ENCODE assay signal across 14 cellular contexts in genomic region chr2:137178955-137179377, GRCh38.
A peak's percentile ranks its signal among the peaks of the same experiment; 100 is the strongest.
DNase-seq lines count a peak whose midpoint lies in the region; ATAC-seq and TF ChIP-seq lines count a peak whose summit lies in the region.
"Had no signal": no experiment of that assay in that cellular context is flagged by ENCODE, and none has a peak within 500 bp of the region (broad histone marks: within the 10 kb centered on the region; RNA-seq: fewer than 3 reads in every experiment).

No MANE protein-coding gene starts in this region.

- H3K9me3 ChIP-seq in mammary epithelial cell (replicated peaks; ENCODE audit: insufficient read depth, low read length), result no peaks in the 10 kb centered on the region
- H3K9me3 ChIP-seq: Caco-2, neutrophil had no signal

- peak overlapping the region; percentile 39 for H3K4me2 ChIP-seq in mammary epithelial cell (ENCODE audit: insufficient read depth, low read depth, low read length)

- peak overlapping the region; percentile 76 for H3K27ac ChIP-seq in mammary epithelial cell (ENCODE audit: insufficient read depth, low read depth, low read length)
- H3K27ac ChIP-seq: neutrophil had no signal

- TSS peak; percentile 74 for BruUV-seq in mammary epithelial cell (replicated peaks; lab: Mats Ljungman, UMichigan)

- no peak for TF ChIP-seq POLR2A in NB4 (IDR thresholded peaks at IDR 0.05; ENCODE audit: extremely low read depth, insufficient read length)

- in situ Hi-C loops in mammary epithelial cell (cut with MboI; ENCODE audit: low sequenced_read_pairs in 2 of 2), result no loop called here

- no peak overlapping the region for H2AFZ ChIP-seq in mammary epithelial cell (ENCODE audit: low read depth, low read length)

- H4K20me1 ChIP-seq in mammary epithelial cell (ENCODE audit: insufficient read depth, low read length), result no peaks in the 10 kb centered on the region

- 0% methylated on average over 2 of the region's 2 CpGs for WGBS in mammary epithelial cell (ENCODE audit: low coverage, missing lambda C conversion rate)

- no peak overlapping the region for H3K9ac ChIP-seq in mammary epithelial cell (ENCODE audit: insufficient read depth, low read length)

- H3K79me2 ChIP-seq in mammary epithelial cell (ENCODE audit: insufficient read depth, low read length), result no peaks in the 10 kb centered on the region

- H3K27me3 ChIP-seq in mammary epithelial cell (ENCODE audit: insufficient read depth, low read length), result no peaks in the 10 kb centered on the region
- H3K27me3 ChIP-seq: neutrophil had no signal

- TF ChIP-seq CTCF in NB4 (IDR thresholded peaks at IDR 0.05; ENCODE audit: low read depth, low read length) (no peak), mammary epithelial cell (conservative IDR thresholded peaks at IDR 0.05 in 1 of 2, IDR thresholded peaks at IDR 0.05 in 1 of 2; ENCODE audit: extremely low read depth in 1 of 2, insufficient read depth in 1 of 2, low read depth in 1 of 2, low read length in 2 of 2) (no peak), omental fat pad (IDR thresholded peaks at IDR 0.05) (no peak)

- intact Hi-C loops in mammary epithelial cell (cut with micrococcal nuclease), result loop anchor here (1.0 to 10.0 kb wide), 2 partner anchors 11 to 754 kb away; no protein-coding TSS in a partner anchor

- H3K4me1 ChIP-seq in mammary epithelial cell (ENCODE audit: insufficient read depth, low read length), result peaks cover 19% of the 10 kb centered on the region

- no peaks in the 10 kb centered on the region for H3K36me3 ChIP-seq in mammary epithelial cell (ENCODE audit: insufficient read depth, low read length)
- H3K36me3 ChIP-seq: neutrophil had no signal

- dilution Hi-C loops in mammary epithelial cell (cut with HindIII; ENCODE audit: low sequenced_read_pairs), result no loop called here

- DNase-seq in NB4 (ENCODE audit: low read depth) (peak; percentile 21), mammary epithelial cell (peak; percentile 82), omental fat pad (ENCODE audit: low spot score) (no peak), ureter (ENCODE audit: low spot score) (no peak), NCI-H526 treated with DMSO at 0.1 percent for 48 hours (lab: John Stamatoyannopoulos, UW) (no peak)
- DNase-seq: activated CD4-positive, alpha-beta memory T cell treated with anti-CD3 and anti-CD28 coated beads, Interleukin-2, amount 10 ng/mL, durations not matched to agents 7 days and 5 days; Caco-2; IMR-90; NCI-H226; stimulated activated naive CD4-positive, alpha-beta T cell had no signal

- ATAC-seq in GM18499 (IDR thresholded peaks at IDR 0.05; ENCODE audit: insufficient read depth, unreplicated experiment) (peak; percentile 57), omental fat pad (ENCODE audit: low FRiP score) (peak; percentile 75), GM21619 (IDR thresholded peaks at IDR 0.05; ENCODE audit: unreplicated experiment) (no peak), HG02623 (IDR thresholded peaks at IDR 0.05; ENCODE audit: unreplicated experiment) (no peak)

- CTCF ChIA-PET in mammary epithelial cell (lab: Charles Lee; ENCODE audit: low non-redundant PET), result no interaction called here

- H3K4me3 ChIP-seq in NB4 (ENCODE audit: low read depth, low read length) (no peak overlapping the region), mammary epithelial cell (replicated peaks in 1 of 3; ENCODE audit: insufficient read depth in 1 of 3, low read depth in 2 of 3, low read length in 3 of 3) (no peak overlapping the region)

Comparison
In these comparisons a context has a peak if more than half of its experiments do, and no peak if none do; other contexts are left out.
1. ATAC-seq: peak in GM18499 (single experiment) and omental fat pad (single experiment); none in GM21619 (single experiment) and HG02623 (single experiment).
2. DNase-seq: peak in NB4 (single experiment) and mammary epithelial cell (single experiment); none in omental fat pad (single experiment), ureter (single experiment) and NCI-H526 treated with DMSO at 0.1 percent for 48 hours (single experiment).